ENCODE assay signal across 29 cellular contexts in genomic region chr1:216937491-216937890, GRCh38.
"Had no signal": no experiment of that assay in that cellular context is flagged by ENCODE, and none has a peak within 500 bp of the region (broad histone marks: within the 10 kb centered on the region; RNA-seq: fewer than 3 reads in every experiment).

No MANE protein-coding gene starts in this region.

- DNase-seq: activated CD4-positive, alpha-beta T cell treated with anti-CD3 and anti-CD28 coated beads for 4 hours; activated CD4-positive, alpha-beta T cell treated with anti-CD3 and anti-CD28 coated beads, Interleukin-2, amount 50 U/mL, for 4 hours; activated CD4-positive, CD25-positive, alpha-beta regulatory T cell; activated effector memory CD4-positive, alpha-beta T cell treated with anti-CD3 and anti-CD28 coated beads, Interleukin-2, amount 50 U/mL, for 16 hours; activated naive CD4-positive, alpha-beta T cell treated with anti-CD3 and anti-CD28 coated beads, Interleukin-2, amount 10 ng/mL, durations not matched to agents 7 days and 5 days; amniotic stem cell; central memory CD4-positive, alpha-beta T cell; dermis blood vessel endothelial cell; effector CD4-positive, alpha-beta T cell; esophagus squamous epithelium; immature natural killer cell; left lung; lower lobe of right lung; mesendoderm; natural killer cell; right cardiac atrium; stimulated activated CD4-positive, alpha-beta T cell treated with anti-CD3 and anti-CD28 coated beads, Interleukin-15, amount 100 ng/mL, for 24 hours; stimulated activated CD4-positive, alpha-beta T cell treated with anti-CD3 and anti-CD28 coated beads, Interleukin-2, amount 100 ng/mL, for 24 hours; stimulated activated naive B cell treated with anti-CD40 and anti-IgM and Interleukin-4, amounts not matched to agents 10 μg/mL and 1 μg/mL and 100 μg/mL, for 72 hours; stomach; T-helper 1 cell; tibial artery; upper lobe of right lung had no signal

- H3K4me2 ChIP-seq: hepatocyte had no signal

- H2AFZ ChIP-seq: hepatocyte had no signal

- H3K27me3 Mint-ChIP-seq: activated naive CD4-positive, alpha-beta T cell treated with anti-CD3 and anti-CD28 coated beads, Interleukin-2, amount 10 ng/mL, durations not matched to agents 7 days and 5 days; stimulated activated naive B cell treated with anti-CD40 and anti-IgM and Interleukin-4, amounts not matched to agents 10 μg/mL and 1 μg/mL and 100 μg/mL, for 72 hours had no signal

- H3K4me3 Mint-ChIP-seq: activated naive CD4-positive, alpha-beta T cell treated with anti-CD3 and anti-CD28 coated beads, Interleukin-2, amount 10 ng/mL, durations not matched to agents 7 days and 5 days; activated T-helper 1 cell treated with anti-CD3 and anti-CD28 coated beads, Interleukin-12 subunit alpha, Interleukin-12 subunit beta, Interleukin-2, Interleukin-4 antibody, amounts not matched to agents 30 ng/mL and 10 ng/mL and 1 ng/mL, durations not matched to agents 14 hours and 24 hours and 36 hours; immature natural killer cell; natural killer cell; stimulated activated naive B cell treated with anti-CD40 and anti-IgM and Interleukin-4, amounts not matched to agents 10 μg/mL and 1 μg/mL and 100 μg/mL, for 72 hours; T-helper 2 cell treated with Interferon-gamma antibody and Interleukin-4, amounts not matched to agents 5 μg/mL and 100 μg/mL, for 36 hours had no signal

- H3K27ac ChIP-seq: epithelial cell of prostate, esophagus squamous epithelium, hepatocyte, left lung, lower lobe of right lung, stomach, tibial artery, upper lobe of right lung had no signal

- H3K36me3 Mint-ChIP-seq: activated naive CD4-positive, alpha-beta T cell treated with anti-CD3 and anti-CD28 coated beads, Interleukin-2, amount 10 ng/mL, durations not matched to agents 7 days and 5 days; natural killer cell; stimulated activated naive B cell treated with anti-CD40 and anti-IgM and Interleukin-4, amounts not matched to agents 10 μg/mL and 1 μg/mL and 100 μg/mL, for 72 hours had no signal

- H3K27me3 ChIP-seq: esophagus squamous epithelium, left lung, stomach, tibial artery, upper lobe of right lung had no signal

- H3K36me3 ChIP-seq: esophagus squamous epithelium, left lung, lower lobe of right lung, stomach, tibial artery, upper lobe of right lung had no signal

- ATAC-seq: left lung; lower lobe of right lung; natural killer cell; right cardiac atrium; stimulated activated naive B cell treated with anti-CD40 and anti-IgM and Interleukin-4, amounts not matched to agents 10 μg/mL and 1 μg/mL and 100 μg/mL, for 72 hours; upper lobe of right lung had no signal

- H3K4me1 Mint-ChIP-seq: activated naive CD4-positive, alpha-beta T cell treated with anti-CD3 and anti-CD28 coated beads, Interleukin-2, amount 10 ng/mL, durations not matched to agents 7 days and 5 days; immature natural killer cell; natural killer cell; stimulated activated naive B cell treated with anti-CD40 and anti-IgM and Interleukin-4, amounts not matched to agents 10 μg/mL and 1 μg/mL and 100 μg/mL, for 72 hours had no signal

- H3K79me2 ChIP-seq: hepatocyte had no signal

- H3K4me3 ChIP-seq: esophagus squamous epithelium, hepatocyte, left lung, lower lobe of right lung, stomach, tibial artery, upper lobe of right lung had no signal

- H3K4me1 ChIP-seq: esophagus squamous epithelium, left lung, lower lobe of right lung, stomach, tibial artery, upper lobe of right lung had no signal

- H3K9me3 ChIP-seq: esophagus squamous epithelium, left lung, lower lobe of right lung, stomach, tibial artery, upper lobe of right lung had no signal

- FAIRE-seq: endometrium, frontal cortex had no signal

- H3K27ac Mint-ChIP-seq: activated naive CD4-positive, alpha-beta T cell treated with anti-CD3 and anti-CD28 coated beads, Interleukin-2, amount 10 ng/mL, durations not matched to agents 7 days and 5 days; activated T-helper 1 cell treated with anti-CD3 and anti-CD28 coated beads, Interleukin-12 subunit alpha, Interleukin-12 subunit beta, Interleukin-2, Interleukin-4 antibody, amounts not matched to agents 30 ng/mL and 10 ng/mL and 1 ng/mL, durations not matched to agents 14 hours and 24 hours and 36 hours; immature natural killer cell; natural killer cell; stimulated activated naive B cell treated with anti-CD40 and anti-IgM and Interleukin-4, amounts not matched to agents 10 μg/mL and 1 μg/mL and 100 μg/mL, for 72 hours; T-helper 2 cell treated with Interferon-gamma antibody and Interleukin-4, amounts not matched to agents 5 μg/mL and 100 μg/mL, for 36 hours had no signal

- H3K9me3 Mint-ChIP-seq: activated T-helper 1 cell treated with anti-CD3 and anti-CD28 coated beads, Interleukin-12 subunit alpha, Interleukin-12 subunit beta, Interleukin-2, Interleukin-4 antibody, amounts not matched to agents 30 ng/mL and 10 ng/mL and 1 ng/mL, durations not matched to agents 14 hours and 24 hours and 36 hours had no signal
